ENCODE assay signal across 1 cellular context in genomic region chr13:98504371-98504963, GRCh38.
TF ChIP-seq lines count a peak whose summit lies in the region.

No MANE protein-coding gene starts in this region.

TF ChIP-seq in GM12878, 131 proteins besides CTCF, POLR2A, EP300 and RAD21 (continued from another document and continues in another):
- no peak for TF ChIP-seq E2F8 (IDR thresholded peaks at IDR 0.05; ENCODE audit: low read depth, partially characterized antibody)
- no peak for TF ChIP-seq SIN3A (IDR thresholded peaks at IDR 0.05; ENCODE audit: low read depth, low read length)
- TF ChIP-seq JUNB (IDR thresholded peaks at IDR 0.05), result no peak
- TF ChIP-seq RB1 (IDR thresholded peaks at IDR 0.05; ENCODE audit: borderline replicate concordance), result 0 out of 2 replicates have a peak, but pooled peaks have one; percentile 40
- TF ChIP-seq HDAC6 (IDR thresholded peaks at IDR 0.05; ENCODE audit: unreplicated experiment), result no peak
- no peak for TF ChIP-seq YBX1 (IDR thresholded peaks at IDR 0.05)
- TF ChIP-seq ESRRA (IDR thresholded peaks at IDR 0.05; ENCODE audit: low read length), result no peak
- no peak for TF ChIP-seq RBBP5 (conservative IDR thresholded peaks at IDR 0.05)
- no peak for TF ChIP-seq SUZ12 (IDR thresholded peaks at IDR 0.05; ENCODE audit: unreplicated experiment)
- no peak for TF ChIP-seq FOXM1 (IDR thresholded peaks at IDR 0.05; ENCODE audit: low read depth, low read length)
- TF ChIP-seq TAF1 (IDR thresholded peaks at IDR 0.05; ENCODE audit: borderline replicate concordance, low read depth, low read length), result no peak
- TF ChIP-seq MTA2 (IDR thresholded peaks at IDR 0.05; ENCODE audit: low read depth), result peak; percentile 84
- TF ChIP-seq ZBTB4 (CRISPR knock-in tag; IDR thresholded peaks at IDR 0.05), result no peak
- peak; percentile 53; the same call in 1 of the 2 replicates for TF ChIP-seq HDGF (IDR thresholded peaks at IDR 0.05)
- no peak; the same call in 1 of the 2 replicates for TF ChIP-seq RCOR1 (conservative IDR thresholded peaks at IDR 0.05; ENCODE audit: low read depth, low read length)
- TF ChIP-seq SMAD5 (IDR thresholded peaks at IDR 0.05; ENCODE audit: low read depth), result no peak
- TF ChIP-seq EED (IDR thresholded peaks at IDR 0.05; ENCODE audit: low read depth), result peak; percentile 22; the same call in 1 of the 2 replicates
- no peak for TF ChIP-seq PRDM15 (CRISPR knock-in tag; IDR thresholded peaks at IDR 0.05)
- no peak for TF ChIP-seq SMC3 (IDR thresholded peaks at IDR 0.05; ENCODE audit: borderline replicate concordance, low read length)
- TF ChIP-seq PAX5 (IDR thresholded peaks at IDR 0.05; ENCODE audit: borderline replicate concordance, low read depth, low read length), result peak; percentile 31; the same call in 1 of the 2 replicates
- no peak for TF ChIP-seq ZSCAN29 (IDR thresholded peaks at IDR 0.05)
- TF ChIP-seq CHD4 (IDR thresholded peaks at IDR 0.05), result no peak
- peak; percentile 68 for TF ChIP-seq MEF2B (IDR thresholded peaks at IDR 0.05; ENCODE audit: partially characterized antibody, poor library complexity, severe bottlenecking)
- no peak for TF ChIP-seq BCLAF1 (IDR thresholded peaks at IDR 0.05)
- TF ChIP-seq PML (IDR thresholded peaks at IDR 0.05; ENCODE audit: low read length), result no peak
- TF ChIP-seq USF2 (IDR thresholded peaks at IDR 0.05; ENCODE audit: borderline replicate concordance, low read depth, low read length), result no peak
- TF ChIP-seq IRF5 (IDR thresholded peaks at IDR 0.05; ENCODE audit: borderline replicate concordance), result peak; percentile 18; the same call in 1 of the 2 replicates
- TF ChIP-seq ZNF274 (IDR thresholded peaks at IDR 0.05; ENCODE audit: insufficient read depth, insufficient read length), result no peak
- peak; percentile 83 for TF ChIP-seq RELB (IDR thresholded peaks at IDR 0.05; ENCODE audit: low read depth)
- no peak for TF ChIP-seq ZNF687 (IDR thresholded peaks at IDR 0.05)
- no peak for TF ChIP-seq PBX3 (IDR thresholded peaks at IDR 0.05; ENCODE audit: insufficient replicate concordance, low read depth, low read length)
- TF ChIP-seq SIX5 (IDR thresholded peaks at IDR 0.05; ENCODE audit: low read depth, low read length, severe bottlenecking), result no peak
